In genomic region chr7:151428393-151429231, GRCh38 we compare ENCODE assay signal across 1 cellular context.
TF ChIP-seq lines count a peak whose summit lies in the region.

No MANE protein-coding gene starts in this region.

TF ChIP-seq in SK-N-SH treated with all-trans-retinoic acid at 6 μM for 48 hours, 23 proteins besides CTCF, POLR2A, EP300 and RAD21 (continued from another document):
- no peak for TF ChIP-seq CSRNP3 (CRISPR knock-in tag; IDR thresholded peaks at IDR 0.05)
- TF ChIP-seq ZNF8 (CRISPR knock-in tag; IDR thresholded peaks at IDR 0.05): peak; percentile 47
- TF ChIP-seq ZFP30 (CRISPR knock-in tag; IDR thresholded peaks at IDR 0.05): 0 out of 2 replicates have a peak, but pooled peaks have one; percentile 28
- TF ChIP-seq ZC3H10 (CRISPR knock-in tag; IDR thresholded peaks at IDR 0.05): no peak
- no peak for TF ChIP-seq POU6F1 (CRISPR knock-in tag; IDR thresholded peaks at IDR 0.05; ENCODE audit: borderline replicate concordance, low read depth)
- TF ChIP-seq, protein P1, sequence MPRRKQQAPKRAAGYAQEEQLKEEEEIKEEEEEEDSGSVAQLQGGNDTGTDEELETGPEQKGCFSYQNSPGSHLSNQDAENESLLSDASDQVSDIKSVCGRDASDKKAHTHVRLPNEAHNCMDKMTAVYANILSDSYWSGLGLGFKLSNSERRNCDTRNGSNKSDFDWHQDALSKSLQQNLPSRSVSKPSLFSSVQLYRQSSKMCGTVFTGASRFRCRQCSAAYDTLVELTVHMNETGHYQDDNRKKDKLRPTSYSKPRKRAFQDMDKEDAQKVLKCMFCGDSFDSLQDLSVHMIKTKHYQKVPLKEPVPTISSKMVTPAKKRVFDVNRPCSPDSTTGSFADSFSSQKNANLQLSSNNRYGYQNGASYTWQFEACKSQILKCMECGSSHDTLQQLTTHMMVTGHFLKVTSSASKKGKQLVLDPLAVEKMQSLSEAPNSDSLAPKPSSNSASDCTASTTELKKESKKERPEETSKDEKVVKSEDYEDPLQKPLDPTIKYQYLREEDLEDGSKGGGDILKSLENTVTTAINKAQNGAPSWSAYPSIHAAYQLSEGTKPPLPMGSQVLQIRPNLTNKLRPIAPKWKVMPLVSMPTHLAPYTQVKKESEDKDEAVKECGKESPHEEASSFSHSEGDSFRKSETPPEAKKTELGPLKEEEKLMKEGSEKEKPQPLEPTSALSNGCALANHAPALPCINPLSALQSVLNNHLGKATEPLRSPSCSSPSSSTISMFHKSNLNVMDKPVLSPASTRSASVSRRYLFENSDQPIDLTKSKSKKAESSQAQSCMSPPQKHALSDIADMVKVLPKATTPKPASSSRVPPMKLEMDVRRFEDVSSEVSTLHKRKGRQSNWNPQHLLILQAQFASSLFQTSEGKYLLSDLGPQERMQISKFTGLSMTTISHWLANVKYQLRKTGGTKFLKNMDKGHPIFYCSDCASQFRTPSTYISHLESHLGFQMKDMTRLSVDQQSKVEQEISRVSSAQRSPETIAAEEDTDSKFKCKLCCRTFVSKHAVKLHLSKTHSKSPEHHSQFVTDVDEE (CRISPR knock-in tag; IDR thresholded peaks at IDR 0.05): no peak; the same call in none of the 2 replicates
- TF ChIP-seq PPARA (CRISPR knock-in tag; IDR thresholded peaks at IDR 0.05; ENCODE audit: borderline replicate concordance): no peak
- TF ChIP-seq ZFP3 (CRISPR knock-in tag; IDR thresholded peaks at IDR 0.05): peak; percentile 56
- no peak for TF ChIP-seq OSR1 (CRISPR knock-in tag; IDR thresholded peaks at IDR 0.05)
- peak; percentile 60; the same call in 1 of the 2 replicates for TF ChIP-seq TCF4 (CRISPR knock-in tag; IDR thresholded peaks at IDR 0.05; ENCODE audit: borderline replicate concordance)
- no peak for TF ChIP-seq ZNF70 (CRISPR knock-in tag; IDR thresholded peaks at IDR 0.05)
- TF ChIP-seq ZNF565 (CRISPR knock-in tag; conservative IDR thresholded peaks at IDR 0.05; ENCODE audit: low read depth): peak; percentile 88
- peak; percentile 90 for TF ChIP-seq SNAI2 (CRISPR knock-in tag; IDR thresholded peaks at IDR 0.05)
- no peak for TF ChIP-seq ARNTL (CRISPR knock-in tag; IDR thresholded peaks at IDR 0.05; ENCODE audit: borderline replicate concordance, low read depth)
- TF ChIP-seq CSDC2 (CRISPR knock-in tag; IDR thresholded peaks at IDR 0.05): peak; percentile 98
- peak; percentile 18; the same call in 1 of the 2 replicates for TF ChIP-seq TOX (CRISPR knock-in tag; IDR thresholded peaks at IDR 0.05; ENCODE audit: borderline replicate concordance)
- TF ChIP-seq BACH2 (CRISPR knock-in tag; IDR thresholded peaks at IDR 0.05; ENCODE audit: borderline replicate concordance): no peak
